In genomic region chr19:567296-567900, GRCh38 we compare ENCODE assay signal across 27 cellular contexts. TPM values are rescaled to one million over a fixed set of nuclear protein-coding genes. Genes with fewer than 3 reads are reported as not detected.
DNase-seq lines count a peak whose midpoint lies in the region; ATAC-seq, FAIRE-seq and TF ChIP-seq lines count a peak whose summit lies in the region.
"Had no signal": no experiment of that assay in that cellular context is flagged by ENCODE, and none has a peak within 500 bp of the region (broad histone marks: within the 10 kb centered on the region; RNA-seq: fewer than 3 reads in every experiment).

No MANE protein-coding gene starts in this region.

- peaks cover 20% of the 10 kb centered on the region for H3K79me1 ChIP-seq in trophoblast cell (ENCODE audit: low read length)

- H2BK120ac ChIP-seq in trophoblast cell (ENCODE audit: insufficient read depth, low read length, poor library complexity) = peak overlapping the region; percentile 93

- H3K23ac ChIP-seq in trophoblast cell (ENCODE audit: low read length) = no peak overlapping the region

- H3K4me1 ChIP-seq in cardiac muscle cell (ENCODE audit: low read depth) (peaks cover 5% of the 10 kb centered on the region), left ventricle myocardium inferior (peaks cover 13% of the 10 kb centered on the region), lower lobe of right lung (peaks cover 11% of the 10 kb centered on the region), trophoblast cell (ENCODE audit: control insufficient read depth in 1 of 2, insufficient read depth in 2 of 2, low read length in 2 of 2) (peaks cover 16 to 19% of the 10 kb centered on the region in 2 experiments)

- H3K4me3 ChIP-seq in cardiac muscle cell = no peak overlapping the region
- H3K4me3 ChIP-seq in left ventricle myocardium inferior = no peak overlapping the region
- no peak overlapping the region for H3K4me3 ChIP-seq in lower lobe of right lung
- H3K4me3 ChIP-seq in trophoblast cell (ENCODE audit: low read depth, low read length) = no peak overlapping the region
- H3K4me3 ChIP-seq: tibial nerve had no signal

- TF ChIP-seq CTCF in cardiac muscle cell (IDR thresholded peaks at IDR 0.05; ENCODE audit: low read depth, low read length) (no peak), left ventricle myocardium inferior (IDR thresholded peaks at IDR 0.05; ENCODE audit: borderline replicate concordance) (no peak), lower lobe of right lung (IDR thresholded peaks at IDR 0.05) (no peak), D721Med (IDR thresholded peaks at IDR 0.05; ENCODE audit: insufficient read depth, missing control alignments) (no peak)

- no peak for ATAC-seq in lower lobe of right lung
- ATAC-seq in GM21360 (IDR thresholded peaks at IDR 0.05; ENCODE audit: unreplicated experiment) = no peak
- ATAC-seq: naive thymus-derived CD8-positive, alpha-beta T cell; sciatic nerve; stimulated activated naive CD8-positive, alpha-beta T cell treated with anti-CD3 and anti-CD28 coated beads, Interleukin-15, amount 100 ng/mL, for 72 hours had no signal

- H4K8ac ChIP-seq in trophoblast cell (ENCODE audit: low read depth, low read length) = peak overlapping the region; percentile 82

- no peaks in the 10 kb centered on the region for H3K27me3 ChIP-seq in cardiac muscle cell
- H3K27me3 ChIP-seq in left ventricle myocardium inferior (ENCODE audit: low read depth) = no peaks in the 10 kb centered on the region
- no peaks in the 10 kb centered on the region for H3K27me3 ChIP-seq in lower lobe of right lung (ENCODE audit: low read depth)
- no peaks in the 10 kb centered on the region for H3K27me3 ChIP-seq in trophoblast cell (ENCODE audit: insufficient read depth, low read length)
- H3K27me3 ChIP-seq: tibial nerve had no signal

- peak overlapping the region; percentile 9 for H3K4me2 ChIP-seq in trophoblast cell (ENCODE audit: low read length)

- DNase-seq in cardiac muscle cell (ENCODE audit: low read depth in 1 of 2, low spot score in 1 of 2) = no peak
- no peak for DNase-seq in left ventricle myocardium inferior
- peak; percentile 50 for DNase-seq in lower lobe of right lung
- no peak for DNase-seq in trophoblast cell
- no peak for DNase-seq in D721Med (ENCODE audit: insufficient read length, low spot score)
- DNase-seq in activated effector memory CD4-positive, alpha-beta T cell treated with Interleukin-2 at 50 U/mL for 16 hours = no peak
- no peak for DNase-seq in DMS153 treated with DMSO at 0.1 percent for 48 hours (lab: John Stamatoyannopoulos, UW; ENCODE audit: unreplicated experiment)
- DNase-seq: aorta; caudate nucleus; DND-41; mammary epithelial cell; naive thymus-derived CD8-positive, alpha-beta T cell; NCI-H1092 treated with DMSO at 0.1 percent for 48 hours; NCI-H1930; NCI-H345; NCI-H774; stimulated activated naive CD8-positive, alpha-beta T cell treated with anti-CD3 and anti-CD28 coated beads, Interleukin-15, amount 100 ng/mL, for 72 hours; T-helper 9 cell had no signal

- H2AFZ ChIP-seq in trophoblast cell (ENCODE audit: insufficient read depth, low read length, poor library complexity) = peak overlapping the region; percentile 6

- H2BK5ac ChIP-seq in trophoblast cell (ENCODE audit: low read depth, low read length, poor library complexity) = peak overlapping the region; percentile 90

- FAIRE-seq in D721Med (lab: Jason Lieb, UNC) = no peak
- FAIRE-seq: endothelial cell of umbilical vein had no signal

- H4K91ac ChIP-seq in trophoblast cell (ENCODE audit: low read depth, low read length) = peak overlapping the region; percentile 86

- peak overlapping the region; percentile 92 for H3K14ac ChIP-seq in trophoblast cell (ENCODE audit: low read length)

- H3K36me3 ChIP-seq in cardiac muscle cell (no peaks in the 10 kb centered on the region), left ventricle myocardium inferior (no peaks in the 10 kb centered on the region), lower lobe of right lung (no peaks in the 10 kb centered on the region), trophoblast cell (ENCODE audit: control insufficient read depth in 1 of 2, insufficient read depth in 2 of 2, low read length in 2 of 2) (no peaks in the 10 kb centered on the region)
- H3K36me3 ChIP-seq: tibial nerve had no signal

- peak overlapping the region; percentile 16 for H4K12ac ChIP-seq in trophoblast cell (ENCODE audit: low read depth, low read length)

- WGBS in trophoblast cell (ENCODE audit: extremely low coverage, insufficient coverage, insufficient read length) = no CpG with 5 or more reads among the region's 22 CpGs

- no peak overlapping the region for H3K4ac ChIP-seq in trophoblast cell (ENCODE audit: low read depth, low read length)

- intact Hi-C loops in left ventricle myocardium inferior (cut with micrococcal nuclease) (no loop called here), lower lobe of right lung (cut with DNase I) (no loop called here)

- peak overlapping the region; percentile 95 for H3K18ac ChIP-seq in trophoblast cell (ENCODE audit: low read length)

- peak overlapping the region; percentile 75 for H3K27ac ChIP-seq in cardiac muscle cell
- H3K27ac ChIP-seq in left ventricle myocardium inferior (replicated peaks) = no peak overlapping the region
- peak overlapping the region; percentile 49 for H3K27ac ChIP-seq in lower lobe of right lung
- peak overlapping the region; percentile 88 for H3K27ac ChIP-seq in trophoblast cell (ENCODE audit: low read depth, low read length)
- H3K27ac ChIP-seq: tibial nerve had no signal

- H2BK12ac ChIP-seq in trophoblast cell (ENCODE audit: low read length) = peak overlapping the region; percentile 98

- peak overlapping the region; percentile 81 for H2AK5ac ChIP-seq in trophoblast cell (ENCODE audit: low read length)

- no peaks in the 10 kb centered on the region for H3K9me3 ChIP-seq in cardiac muscle cell (ENCODE audit: low read depth)
- no peaks in the 10 kb centered on the region for H3K9me3 ChIP-seq in left ventricle myocardium inferior (replicated peaks)
- H3K9me3 ChIP-seq in lower lobe of right lung = no peaks in the 10 kb centered on the region
- peaks cover 4% of the 10 kb centered on the region for H3K9me3 ChIP-seq in trophoblast cell (ENCODE audit: insufficient read depth, low read depth, low read length)
- H3K9me3 ChIP-seq: tibial nerve had no signal

- no peak overlapping the region for H3K9ac ChIP-seq in trophoblast cell (ENCODE audit: low read length)

- H3K79me2 ChIP-seq in trophoblast cell (ENCODE audit: control insufficient read depth, insufficient read depth, low read length, poor library complexity) = peaks cover 2% of the 10 kb centered on the region

RNA-seq across cellular contexts. Expression of gene BSG, which starts 5.0 kb away (rescaled TPM):
- total RNA-seq in cardiac muscle cell (826 and 1,015 TPM in 2 replicates), left ventricle myocardium inferior (1,533 TPM), lower lobe of right lung (366 TPM)
- polyA plus RNA-seq in cardiac muscle cell = 976 and 1,204 TPM in 2 replicates
- polyA plus RNA-seq in trophoblast cell (2013) = 506 and 509 TPM in 2 replicates

RNA-seq across cellular contexts. Expression of gene HCN2, which starts 22.3 kb away (rescaled TPM):
- total RNA-seq in cardiac muscle cell (1.0 and 2.3 TPM in 2 replicates), left ventricle myocardium inferior (21.9 TPM), lower lobe of right lung (0.24 TPM)
- 0.34 and 0.46 TPM in 2 replicates for polyA plus RNA-seq in cardiac muscle cell
- 0.73 and 0.79 TPM in 2 replicates for polyA plus RNA-seq in trophoblast cell (2013)

RNA-seq across cellular contexts. Expression of gene GZMM, which starts 23.5 kb away (rescaled TPM):
- total RNA-seq in cardiac muscle cell = not detected in 2 replicates
- 0.39 TPM in 1 of 2 replicates, not detected in the other for polyA plus RNA-seq in cardiac muscle cell
- total RNA-seq in left ventricle myocardium inferior = not detected
- total RNA-seq in lower lobe of right lung = 3.6 TPM
- polyA plus RNA-seq in trophoblast cell (2013) = 0.08 and 0.12 TPM in 2 replicates
- total RNA-seq: A172, dermis microvascular lymphatic vessel endothelial cell, endothelial cell of umbilical vein, glomerular endothelial cell, H4, kidney epithelial cell, mammary epithelial cell had no signal
- polyA plus RNA-seq: endothelial cell of umbilical vein, mammary epithelial cell had no signal

RNA-seq across cellular contexts. Expression of gene CDC34, which starts 35.8 kb away (rescaled TPM):
- total RNA-seq in cardiac muscle cell = 205 and 247 TPM in 2 replicates
- polyA plus RNA-seq in cardiac muscle cell = 205 and 207 TPM in 2 replicates
- total RNA-seq in left ventricle myocardium inferior = 96.5 TPM
- 40.0 TPM for total RNA-seq in lower lobe of right lung
- 85.4 and 86.0 TPM in 2 replicates for polyA plus RNA-seq in trophoblast cell (2013)
